8 cellular contexts compared by ENCODE assay signal in the genomic region with DNA sequence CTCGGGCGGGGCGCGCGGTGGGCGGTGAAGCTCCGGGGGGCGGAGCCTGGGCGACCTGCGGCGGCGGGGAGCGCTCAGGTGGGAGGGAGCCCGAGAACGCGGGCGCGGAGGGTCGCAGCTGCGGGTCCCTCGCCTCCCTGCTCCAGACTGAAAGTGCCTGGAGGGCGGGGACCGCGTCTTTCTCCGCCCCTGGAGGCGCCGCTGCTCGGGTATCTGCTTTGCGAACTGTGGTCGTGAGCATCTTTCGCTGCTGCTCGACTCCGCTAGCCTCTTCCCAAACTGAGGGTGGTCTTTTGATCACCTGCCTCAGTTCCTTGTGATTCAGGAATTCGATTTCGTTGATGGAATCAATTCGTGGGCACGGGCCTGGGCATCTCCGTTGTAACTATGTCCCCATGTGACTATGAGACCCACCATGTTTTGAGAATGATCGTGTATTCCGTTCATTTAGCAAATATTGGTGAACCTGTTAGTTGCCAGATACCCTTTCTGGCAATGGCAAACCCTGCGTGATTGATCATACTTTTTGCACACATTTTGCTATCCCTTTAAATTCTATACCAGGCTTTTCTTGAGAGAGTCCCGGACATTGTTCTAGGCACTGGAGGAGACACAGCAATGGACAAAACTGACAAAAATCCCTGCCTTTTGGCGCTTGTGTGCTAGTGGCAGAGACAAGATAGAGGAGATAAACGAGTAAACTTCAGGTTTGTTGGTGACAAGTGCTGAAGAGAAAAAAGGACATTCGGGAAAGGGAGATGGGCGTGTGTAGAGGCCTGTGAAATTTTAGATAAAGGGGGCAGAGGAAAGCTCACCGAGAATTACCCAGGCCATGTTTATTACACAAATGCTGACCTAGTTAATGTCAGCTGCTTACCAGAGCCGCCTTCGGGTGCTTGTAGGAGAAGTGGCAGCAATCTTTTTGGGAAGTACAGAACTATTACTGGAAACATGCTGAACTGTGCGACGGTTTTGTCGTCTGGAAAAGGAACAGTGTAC. TPM values are rescaled to one million over a fixed set of nuclear protein-coding genes. Genes with fewer than 3 reads are reported as not detected.
DNase-seq lines count a peak whose midpoint lies in the region; ATAC-seq and TF ChIP-seq lines count a peak whose summit lies in the region.

No MANE protein-coding gene starts in this region.

- H2BK120ac ChIP-seq in IMR-90 (ENCODE audit: low read depth, low read length) (no peak overlapping the region), trophoblast cell (ENCODE audit: insufficient read depth, low read length, poor library complexity) (peak overlapping the region; percentile 63)

- TF ChIP-seq RAD21 in IMR-90 (IDR thresholded peaks at IDR 0.05; ENCODE audit: low read length), result no peak

- in situ Hi-C loops in IMR-90 (cut with MboI; ENCODE audit: low sequenced_read_pairs), result no loop called here

- H3K9me3 ChIP-seq in DND-41 (ENCODE audit: insufficient read depth, low read length, severe bottlenecking) (no peaks in the 10 kb centered on the region), IMR-90 (ENCODE audit: control insufficient read depth, insufficient read depth, low read length) (no peaks in the 10 kb centered on the region), SJSA1 (replicated peaks) (no peaks in the 10 kb centered on the region; the same call in 1 of the 2 replicates), trophoblast cell (ENCODE audit: insufficient read depth, low read depth, low read length) (no peaks in the 10 kb centered on the region), upper lobe of right lung (no peaks in the 10 kb centered on the region)

- 0 out of 2 replicates have a peak overlapping the region, but pooled peaks have one; percentile 27 for H2AK5ac ChIP-seq in IMR-90 (ENCODE audit: low read depth, low read length)
- H2AK5ac ChIP-seq in trophoblast cell (ENCODE audit: low read length), result no peak overlapping the region

- H2AK9ac ChIP-seq in IMR-90 (replicated peaks; ENCODE audit: low read depth, low read length, poor library complexity), result peak overlapping the region; percentile 97

- peaks cover 32 to 37% of the 10 kb centered on the region in 2 donors for H3K36me3 Mint-ChIP-seq in activated naive CD4-positive, alpha-beta T cell treated with anti-CD3 and anti-CD28 coated beads, Interleukin-2, amount 50 U/mL, for 72 hours

- H4K5ac ChIP-seq in IMR-90 (ENCODE audit: low read depth, low read length), result no peak overlapping the region

- BruUV-seq in IMR-90 (replicated peaks; lab: Mats Ljungman, UMichigan), result no TSS peak

- H3K36me3 ChIP-seq in DND-41 (ENCODE audit: insufficient read depth, low read length) (peaks cover 63% of the 10 kb centered on the region), IMR-90 (ENCODE audit: control insufficient read depth, insufficient read depth, low read length) (peaks cover 1% of the 10 kb centered on the region), SJSA1 (peaks cover 53% of the 10 kb centered on the region), trophoblast cell (ENCODE audit: control insufficient read depth in 1 of 2, insufficient read depth in 2 of 2, low read length in 2 of 2) (peaks cover 5 to 10% of the 10 kb centered on the region in 2 experiments), upper lobe of right lung (peaks cover 31% of the 10 kb centered on the region)

- H3K56ac ChIP-seq in IMR-90 (ENCODE audit: extremely low read depth, insufficient read depth, low read length), result no peak overlapping the region

- H3K4me2 ChIP-seq in DND-41 (ENCODE audit: insufficient read depth, low read length) (peak overlapping the region; percentile 94), IMR-90 (ENCODE audit: low read depth, low read length) (peak overlapping the region; percentile 93), trophoblast cell (ENCODE audit: low read length) (peak overlapping the region; percentile 88)

- 3% methylated on average over 33 of the region's 52 CpGs; no CpG with 5 or more reads in 1 of the 2 experiments for WGBS in IMR-90 (ENCODE audit: extremely low coverage in 2 of 2, insufficient read length in 1 of 2), 2 experiments
- WGBS in trophoblast cell (ENCODE audit: extremely low coverage, insufficient coverage, insufficient read length), result no CpG with 5 or more reads among the region's 52 CpGs

- H3K79me1 ChIP-seq in IMR-90 (ENCODE audit: low read depth in 1 of 2, low read length in 2 of 2), result peaks cover 25 to 55% of the 10 kb centered on the region in 2 experiments
- H3K79me1 ChIP-seq in trophoblast cell (ENCODE audit: low read length), result peaks cover 16% of the 10 kb centered on the region

- H4K91ac ChIP-seq in IMR-90 (ENCODE audit: insufficient read depth, low read depth, low read length) (no peak overlapping the region), trophoblast cell (ENCODE audit: low read depth, low read length) (peak overlapping the region; percentile 82)

- H3K18ac ChIP-seq in IMR-90 (ENCODE audit: low read depth, low read length) (no peak overlapping the region), trophoblast cell (ENCODE audit: low read length) (peak overlapping the region; percentile 74)

- H3K27me3 ChIP-seq in DND-41 (ENCODE audit: insufficient read depth, low read length, poor library complexity) (no peaks in the 10 kb centered on the region), IMR-90 (ENCODE audit: control insufficient read depth, insufficient read depth, low read length) (no peaks in the 10 kb centered on the region), SJSA1 (replicated peaks) (no peaks in the 10 kb centered on the region), trophoblast cell (ENCODE audit: insufficient read depth, low read length) (no peaks in the 10 kb centered on the region), upper lobe of right lung (no peaks in the 10 kb centered on the region)

- peak; percentile 85 for DNase-seq in DND-41
- no peak for DNase-seq in IMR-90
- DNase-seq in SJSA1 (ENCODE audit: low read depth in 1 of 2, low spot score in 2 of 2), result peak; percentile 23 to 68
- peak in 1 of 2 donors; percentile 81 for DNase-seq in activated naive CD4-positive, alpha-beta T cell treated with anti-CD3 and anti-CD28 coated beads, Interleukin-2, amount 50 U/mL, for 72 hours (ENCODE audit: low spot score in 2 of 2)
- peak; percentile 88 for DNase-seq in cardiac septum (ENCODE audit: low spot score)
- peak; percentile 50 to 72 for DNase-seq in trophoblast cell
- peak; percentile 89 for DNase-seq in upper lobe of right lung

- H2BK15ac ChIP-seq in IMR-90 (ENCODE audit: low read depth, low read length), result no peak overlapping the region

- peaks cover 51% of the 10 kb centered on the region for H3K4me1 ChIP-seq in DND-41 (ENCODE audit: insufficient read depth, low read length)
- H3K4me1 ChIP-seq in IMR-90 (ENCODE audit: control insufficient read depth, insufficient read depth, low read length), result no peaks in the 10 kb centered on the region; the same call in 1 of the 2 replicates
- peaks cover 22% of the 10 kb centered on the region for H3K4me1 ChIP-seq in SJSA1 (replicated peaks)
- peaks cover 10 to 18% of the 10 kb centered on the region in 2 experiments for H3K4me1 ChIP-seq in trophoblast cell (ENCODE audit: control insufficient read depth in 1 of 2, insufficient read depth in 2 of 2, low read length in 2 of 2)
- H3K4me1 ChIP-seq in upper lobe of right lung, result peaks cover 49% of the 10 kb centered on the region

- H4K20me1 ChIP-seq in DND-41 (ENCODE audit: insufficient read depth, low read length) (peaks cover 54% of the 10 kb centered on the region), IMR-90 (ENCODE audit: insufficient read depth, low read length) (peaks cover 35% of the 10 kb centered on the region)

- peaks cover 2% of the 10 kb centered on the region for H3K9me1 ChIP-seq in IMR-90 (ENCODE audit: insufficient read depth, low read length)

- peak overlapping the region; percentile 88 for H3K27ac ChIP-seq in DND-41 (ENCODE audit: low read length)
- peak overlapping the region; percentile 34 for H3K27ac ChIP-seq in IMR-90 (ENCODE audit: insufficient read depth, low read length)
- H3K27ac ChIP-seq in SJSA1, result peak overlapping the region; percentile 100
- H3K27ac ChIP-seq in trophoblast cell (ENCODE audit: low read depth, low read length), result peak overlapping the region; percentile 91
- peak overlapping the region; percentile 95 for H3K27ac ChIP-seq in upper lobe of right lung

- peak overlapping the region; percentile 78 for H4K12ac ChIP-seq in trophoblast cell (ENCODE audit: low read depth, low read length)

- ATAC-seq in DND-41 (ENCODE audit: insufficient read depth, low read depth), result peak; percentile 61
- peak; percentile 55 for ATAC-seq in GM21576 (IDR thresholded peaks at IDR 0.05; ENCODE audit: unreplicated experiment)
- peak; percentile 50; the same call in 1 of the 2 replicates for ATAC-seq in IMR-90 (ENCODE audit: low read depth)
- peak; percentile 66 to 69 for ATAC-seq in activated naive CD4-positive, alpha-beta T cell treated with anti-CD3 and anti-CD28 coated beads, Interleukin-2, amount 50 U/mL, for 72 hours
- ATAC-seq in upper lobe of right lung, result peak; percentile 80

- peak overlapping the region in 1 of 2 experiments; percentile 57; a peak in 1 of 4 replicates for H4K8ac ChIP-seq in IMR-90 (ENCODE audit: low read depth in 2 of 2, low read length in 2 of 2)
- peak overlapping the region; percentile 88 for H4K8ac ChIP-seq in trophoblast cell (ENCODE audit: low read depth, low read length)

- H3K23ac ChIP-seq in IMR-90 (ENCODE audit: low read depth, low read length) (peak overlapping the region; percentile 66), trophoblast cell (ENCODE audit: low read length) (no peak overlapping the region)

- H3K4ac ChIP-seq in IMR-90 (ENCODE audit: low read depth, low read length) (no peak overlapping the region), trophoblast cell (ENCODE audit: low read depth, low read length) (peak overlapping the region; percentile 94)

- H3K14ac ChIP-seq in IMR-90 (replicated peaks; ENCODE audit: low read depth, low read length) (peak overlapping the region; percentile 57; the same call in 1 of the 2 replicates), trophoblast cell (ENCODE audit: low read length) (peak overlapping the region; percentile 72)

- TF ChIP-seq CTCF in DND-41 (IDR thresholded peaks at IDR 0.05; ENCODE audit: borderline replicate concordance, extremely low read depth, low read length, poor library complexity, severe bottlenecking) (no peak), IMR-90 (conservative IDR thresholded peaks at IDR 0.05; ENCODE audit: low read depth, low read length) (no peak), upper lobe of right lung (IDR thresholded peaks at IDR 0.05) (no peak)

- peak overlapping the region; percentile 20 for H2BK12ac ChIP-seq in trophoblast cell (ENCODE audit: low read length)

- H2BK5ac ChIP-seq in IMR-90 (ENCODE audit: low read depth, low read length, poor library complexity, severe bottlenecking) (peak overlapping the region; percentile 71), trophoblast cell (ENCODE audit: low read depth, low read length, poor library complexity) (peak overlapping the region; percentile 54)

- POLR2A ChIA-PET in IMR-90 (lab: Charles Lee; ENCODE audit: unreplicated experiment), result no interaction called here

- TF ChIP-seq POLR2A in IMR-90 (IDR thresholded peaks at IDR 0.05; ENCODE audit: low read depth, low read length), result no peak

- dilution Hi-C loops in IMR-90 (cut with HindIII; ENCODE audit: low sequenced_read_pairs, unreplicated experiment), result no loop called here

- no peak overlapping the region for H2BK20ac ChIP-seq in IMR-90 (ENCODE audit: low read depth, low read length)

- H3K9ac ChIP-seq in DND-41 (ENCODE audit: low read depth, low read length), result peak overlapping the region; percentile 88
- peak overlapping the region; percentile 82 for H3K9ac ChIP-seq in IMR-90 (ENCODE audit: low read depth, low read length)
- H3K9ac ChIP-seq in trophoblast cell (ENCODE audit: low read length), result peak overlapping the region; percentile 91

- H3K9me3 Mint-ChIP-seq in activated naive CD4-positive, alpha-beta T cell treated with anti-CD3 and anti-CD28 coated beads, Interleukin-2, amount 50 U/mL, for 72 hours, result no peaks in the 10 kb centered on the region

- H3K79me2 ChIP-seq in DND-41 (ENCODE audit: insufficient read depth, low read length) (peaks cover 90% of the 10 kb centered on the region), trophoblast cell (ENCODE audit: control insufficient read depth, insufficient read depth, low read length, poor library complexity) (peaks cover 23% of the 10 kb centered on the region)

- peak overlapping the region; percentile 2 to 97 for H3K27ac Mint-ChIP-seq in activated naive CD4-positive, alpha-beta T cell treated with anti-CD3 and anti-CD28 coated beads, Interleukin-2, amount 50 U/mL, for 72 hours

- intact Hi-C loops in IMR-90 (cut with micrococcal nuclease) (loop anchor here (2.0 kb wide), 1 partner anchor 94 kb away; the partner anchor contains the start of gene NME2), cardiac septum (cut with DNase I) (no loop called here), upper lobe of right lung (cut with DNase I) (no loop called here)

- H3K4me3 ChIP-seq in DND-41 (ENCODE audit: low read depth in 1 of 2, low read length in 2 of 2) (peak overlapping the region; percentile 86 to 88), IMR-90 (ENCODE audit: insufficient read depth, low read depth, low read length) (peak overlapping the region; percentile 88), SJSA1 (peak overlapping the region; percentile 93), trophoblast cell (ENCODE audit: low read depth, low read length) (peak overlapping the region; percentile 93), upper lobe of right lung (peak overlapping the region; percentile 98)

- H2AFZ ChIP-seq in DND-41 (ENCODE audit: low read depth, low read length), result peak overlapping the region; percentile 94
- H2AFZ ChIP-seq in IMR-90 (replicated peaks; ENCODE audit: low read length, poor library complexity), result peak overlapping the region; percentile 99
- H2AFZ ChIP-seq in trophoblast cell (ENCODE audit: insufficient read depth, low read length, poor library complexity), result peak overlapping the region; percentile 64

- CTCF ChIA-PET in IMR-90 (lab: Yijun Ruan, JAX), result interaction anchor here (0.7 to 1.1 kb wide), 2 partner anchors 11 to 167 kb away, joined by 3 to 6 read pairs; no protein-coding TSS in a partner anchor

RNA-seq across cellular contexts. Expression of gene UTP18, which starts 0.9 kb away (rescaled TPM):
- total RNA-seq in IMR-90 (2012; rRNA removed) (22.4 and 43.9 TPM in 2 replicates), cardiac septum (7.9 TPM), upper lobe of right lung (30.0 TPM)
- polyA plus RNA-seq in IMR-90 (2012; rRNA removed), result 15.5 and 17.7 TPM in 2 replicates
- 5.7 and 9.0 TPM in 2 replicates for polyA plus RNA-seq in IMR-90 (2012; cell fraction: cytosol; rRNA removed)
- 4.3 and 9.1 TPM in 2 replicates for polyA plus RNA-seq in IMR-90 (2012; cell fraction: nucleus; rRNA removed; ENCODE audit: low replicate concordance)
- total RNA-seq in SJSA1 (2014; rRNA removed; shearing (Covaris generic)), result 90.7 and 95.1 TPM in 2 replicates
- 10 to 100 TPM; 44.1 to 56.3 TPM for total RNA-seq in activated naive CD4-positive, alpha-beta T cell treated with anti-CD3 and anti-CD28 coated beads, Interleukin-2, amount 50 U/mL, for 72 hours
- 47.4 and 55.2 TPM in 2 replicates for polyA plus RNA-seq in trophoblast cell (2013)

RNA-seq across cellular contexts. Expression of gene MBTD1, which starts 1.4 kb away (rescaled TPM):
- 5.6 and 6.9 TPM in 2 replicates for total RNA-seq in IMR-90 (2012; rRNA removed)
- polyA plus RNA-seq in IMR-90 (2012; rRNA removed), result 2.5 and 3.2 TPM in 2 replicates
- polyA plus RNA-seq in IMR-90 (2012; cell fraction: cytosol; rRNA removed), result 0.37 and 0.71 TPM in 2 replicates
- polyA plus RNA-seq in IMR-90 (2012; cell fraction: nucleus; rRNA removed; ENCODE audit: low replicate concordance), result 1.1 and 13.9 TPM in 2 replicates
- total RNA-seq in SJSA1 (2014; rRNA removed; shearing (Covaris generic)), result 7.4 and 11.3 TPM in 2 replicates
- 10 to 100 TPM; 11.3 to 16.5 TPM for total RNA-seq in activated naive CD4-positive, alpha-beta T cell treated with anti-CD3 and anti-CD28 coated beads, Interleukin-2, amount 50 U/mL, for 72 hours
- 6.6 TPM for total RNA-seq in cardiac septum
- 11.6 and 11.8 TPM in 2 replicates for polyA plus RNA-seq in trophoblast cell (2013)
- total RNA-seq in upper lobe of right lung, result 14.2 TPM

Comparison
In these comparisons a context has a peak if more than half of its experiments do, and no peak if none do; other contexts are left out.
1. H3K27ac ChIP-seq: peak in every context shown above with its lines; median percentile 100 in SJSA1; 95 in upper lobe of right lung; 91 in trophoblast cell; 88 in DND-41; 34 in IMR-90.